Comparison of ENCODE assay signal across 13 cellular contexts in genomic region chr9:34343090-34343489, GRCh38. TPM values are rescaled to one million over a fixed set of nuclear protein-coding genes. Genes with fewer than 3 reads are reported as not detected.
DNase-seq lines count a peak whose midpoint lies in the region; ATAC-seq and TF ChIP-seq lines count a peak whose summit lies in the region.
"Had no signal": no experiment of that assay in that cellular context is flagged by ENCODE, and none has a peak within 500 bp of the region (broad histone marks: within the 10 kb centered on the region; RNA-seq: fewer than 3 reads in every experiment).

No MANE protein-coding gene starts in this region.

- H3K27me3 ChIP-seq in HCT116 (ENCODE audit: insufficient read depth, low read length) (no peaks in the 10 kb centered on the region), duodenal mucosa (ENCODE audit: control insufficient read depth in 1 of 2, insufficient read depth in 2 of 2, low read length in 2 of 2) (no peaks in the 10 kb centered on the region), liver (ENCODE audit: control insufficient read depth in 4 of 4, insufficient read depth in 4 of 4, low read length in 3 of 4) (no peaks in the 10 kb centered on the region), skeletal muscle tissue (ENCODE audit: control insufficient read depth in 3 of 3, insufficient read depth in 3 of 3, low read length in 3 of 3) (no peaks in the 10 kb centered on the region)
- H3K27me3 ChIP-seq: SJCRH30 had no signal

- ATAC-seq in HCT116, result no peak
- ATAC-seq: activated naive CD4-positive, alpha-beta T cell treated with anti-CD3 and anti-CD28 coated beads, Interleukin-2, amount 50 U/mL, for 72 hours had no signal

- H3K36me3 ChIP-seq in HCT116 (ENCODE audit: control insufficient read depth in 1 of 2, insufficient read depth in 2 of 2, low read length in 2 of 2) (peaks cover 6 to 11% of the 10 kb centered on the region in 2 experiments; a peak in 3 of 4 replicates), duodenal mucosa (ENCODE audit: control insufficient read depth in 1 of 2, insufficient read depth in 2 of 2, low read length in 2 of 2) (peaks cover 9 to 38% of the 10 kb centered on the region in 2 donors), liver (ENCODE audit: control insufficient read depth in 4 of 4, insufficient read depth in 3 of 4, low read depth in 1 of 4, low read length in 3 of 4) (peaks cover 0 to 4% (median 0%) of the 10 kb centered on the region in 4 donors), skeletal muscle tissue (ENCODE audit: control insufficient read depth in 3 of 3, insufficient read depth in 3 of 3, low read length in 3 of 3) (peaks cover 8 to 28% (median 17%) of the 10 kb centered on the region in 3 donors)

- H3K4me3 ChIP-seq in HCT116 (replicated peaks in 1 of 2; ENCODE audit: low read depth in 1 of 2, low read length in 2 of 2), result no peak overlapping the region
- H3K4me3 ChIP-seq in duodenal mucosa (ENCODE audit: low read depth in 1 of 2, low read length in 2 of 2), result no peak overlapping the region
- no peak overlapping the region for H3K4me3 ChIP-seq in liver (ENCODE audit: low read depth in 1 of 3, low read length in 3 of 3)
- H3K4me3 ChIP-seq in skeletal muscle tissue (ENCODE audit: low read length in 3 of 3), result peak overlapping the region in 1 of 3 donors; percentile 49
- H3K4me3 ChIP-seq: SJCRH30, skin epidermis had no signal

- H3K79me2 ChIP-seq in HCT116 (ENCODE audit: insufficient read depth, low read length), result no peaks in the 10 kb centered on the region

- H3K4me2 ChIP-seq in HCT116 (ENCODE audit: low read length), result no peak overlapping the region

- H3K9me2 ChIP-seq in HCT116 (ENCODE audit: insufficient read depth), result no peaks in the 10 kb centered on the region

- H3K9me3 ChIP-seq in HCT116 (ENCODE audit: control insufficient read depth in 1 of 2, insufficient read depth in 1 of 2, low read depth in 1 of 2, low read length in 2 of 2) (no peaks in the 10 kb centered on the region), duodenal mucosa (ENCODE audit: control insufficient read depth in 1 of 2, low read length in 2 of 2) (no peaks in the 10 kb centered on the region), liver (ENCODE audit: control insufficient read depth in 4 of 4, low read length in 3 of 4) (no peaks in the 10 kb centered on the region), skeletal muscle tissue (ENCODE audit: control insufficient read depth in 3 of 3, low read length in 3 of 3) (no peaks in the 10 kb centered on the region)
- H3K9me3 ChIP-seq: SJCRH30 had no signal

- RAD21 ChIA-PET in HCT116 (lab: Charles Lee; ENCODE audit: low non-redundant PET in 1 of 2, low total read pairs in 2 of 2, uncharacterized antibody in 2 of 2, unreplicated experiment in 2 of 2), result no interaction called here

- H4K20me1 ChIP-seq in HCT116 (ENCODE audit: insufficient read depth), result no peaks in the 10 kb centered on the region

- no peak for TF ChIP-seq POLR2A in HCT116 (IDR thresholded peaks at IDR 0.05; ENCODE audit: borderline replicate concordance, extremely low read depth, insufficient read depth, insufficient read length)

- BruUV-seq in HCT116 (replicated peaks; lab: Mats Ljungman, UMichigan), result TSS peak; percentile 50

- TF ChIP-seq CTCF in HCT116 (IDR thresholded peaks at IDR 0.05 in 2 of 3, conservative IDR thresholded peaks at IDR 0.05 in 1 of 3; ENCODE audit: borderline replicate concordance in 1 of 3, insufficient read depth in 1 of 3, low read depth in 2 of 3, low read length in 2 of 3) (no peak), liver (IDR thresholded peaks at IDR 0.05; ENCODE audit: low read depth, low read length, missing input control) (no peak)

- POLR2A ChIA-PET in HCT116 (lab: Charles Lee), result no interaction called here

- H3K36me3 Mint-ChIP-seq in activated T-helper 2 cell treated with anti-CD3 and anti-CD28 coated beads, Interferon-gamma antibody, Interleukin-2, Interleukin-4, amounts not matched to agents 10 μg/mL and 5 μg/mL and 100 μg/mL, durations not matched to agents 14 hours and 24 hours and 36 hours (ENCODE audit: low read depth), result peaks cover 32% of the 10 kb centered on the region

- WGBS in liver, result 37% methylated on average over 5 of the region's 5 CpGs

- H3K9ac ChIP-seq in HCT116 (ENCODE audit: low read length) (no peak overlapping the region), duodenal mucosa (ENCODE audit: low read depth in 1 of 2, low read length in 2 of 2) (no peak overlapping the region), liver (ENCODE audit: low read depth in 1 of 2, low read length in 2 of 2) (no peak overlapping the region), skeletal muscle tissue (ENCODE audit: low read depth in 1 of 3, low read length in 3 of 3) (peak overlapping the region in 2 of 3 donors; percentile 56 to 63)

- DNase-seq in HCT116 (ENCODE audit: low read depth, low spot score), result no peak
- no peak for DNase-seq in activated T-helper 2 cell treated with anti-CD3 and anti-CD28 coated beads, Interferon-gamma antibody, Interleukin-2, Interleukin-4, amounts not matched to agents 10 μg/mL and 5 μg/mL and 100 μg/mL, durations not matched to agents 14 hours and 24 hours and 36 hours (ENCODE audit: low spot score)
- DNase-seq in effector CD4-positive, alpha-beta T cell, result no peak
- DNase-seq in NCI-H524 (lab: John Stamatoyannopoulos, UW), result no peak
- no peak for DNase-seq in NCI-H524 treated with DMSO at 0.1 percent for 48 hours (lab: John Stamatoyannopoulos, UW)
- DNase-seq: NCI-H1048, NCI-H526, SJCRH30 had no signal

- no peak overlapping the region for H3K4me3 Mint-ChIP-seq in activated T-helper 2 cell treated with anti-CD3 and anti-CD28 coated beads, Interferon-gamma antibody, Interleukin-2, Interleukin-4, amounts not matched to agents 10 μg/mL and 5 μg/mL and 100 μg/mL, durations not matched to agents 14 hours and 24 hours and 36 hours (ENCODE audit: low read depth)

- H3K27ac ChIP-seq in HCT116 (ENCODE audit: low read depth, low read length), result no peak overlapping the region
- H3K27ac ChIP-seq in duodenal mucosa (ENCODE audit: low read depth, low read length), result peak overlapping the region; percentile 13
- H3K27ac ChIP-seq in liver (ENCODE audit: low read depth in 1 of 2, low read length in 2 of 2), result peak overlapping the region; percentile 61 to 73
- H3K27ac ChIP-seq in skeletal muscle tissue (ENCODE audit: low read depth, low read length), result peak overlapping the region; percentile 72
- H3K27ac ChIP-seq: SJCRH30 had no signal

- H3K27me3 Mint-ChIP-seq in activated T-helper 2 cell treated with anti-CD3 and anti-CD28 coated beads, Interferon-gamma antibody, Interleukin-2, Interleukin-4, amounts not matched to agents 10 μg/mL and 5 μg/mL and 100 μg/mL, durations not matched to agents 14 hours and 24 hours and 36 hours (ENCODE audit: low read depth), result no peaks in the 10 kb centered on the region

- H3K9me3 Mint-ChIP-seq in activated T-helper 2 cell treated with anti-CD3 and anti-CD28 coated beads, Interferon-gamma antibody, Interleukin-2, Interleukin-4, amounts not matched to agents 10 μg/mL and 5 μg/mL and 100 μg/mL, durations not matched to agents 14 hours and 24 hours and 36 hours, result no peaks in the 10 kb centered on the region
- H3K9me3 Mint-ChIP-seq: activated naive CD4-positive, alpha-beta T cell treated with anti-CD3 and anti-CD28 coated beads, Interleukin-2, amount 50 U/mL, for 72 hours had no signal

- CTCF ChIA-PET in HCT116 (lab: Charles Lee), result no interaction called here

- TF ChIP-seq RAD21 in HCT116 (IDR thresholded peaks at IDR 0.05; ENCODE audit: low read depth) (no peak), liver (IDR thresholded peaks at IDR 0.05) (no peak)

- H3K4me1 ChIP-seq in HCT116 (ENCODE audit: control insufficient read depth in 1 of 2, insufficient read depth in 2 of 2, low read length in 2 of 2) (no peaks in the 10 kb centered on the region), duodenal mucosa (ENCODE audit: control insufficient read depth in 1 of 2, insufficient read depth in 2 of 2, low read length in 2 of 2) (peaks cover 13 to 23% of the 10 kb centered on the region in 2 donors), liver (ENCODE audit: control insufficient read depth in 4 of 4, insufficient read depth in 4 of 4, low read length in 3 of 4) (peaks cover 21 to 70% (median 62%) of the 10 kb centered on the region in 4 donors), skeletal muscle tissue (ENCODE audit: control insufficient read depth in 3 of 3, insufficient read depth in 3 of 3, low read length in 3 of 3) (peaks cover 35 to 41% (median 37%) of the 10 kb centered on the region in 3 donors)
- H3K4me1 ChIP-seq: SJCRH30 had no signal

- H3K4me1 Mint-ChIP-seq in activated T-helper 2 cell treated with anti-CD3 and anti-CD28 coated beads, Interferon-gamma antibody, Interleukin-2, Interleukin-4, amounts not matched to agents 10 μg/mL and 5 μg/mL and 100 μg/mL, durations not matched to agents 14 hours and 24 hours and 36 hours (ENCODE audit: low read depth), result no peaks in the 10 kb centered on the region

- H3K27ac Mint-ChIP-seq in activated T-helper 2 cell treated with anti-CD3 and anti-CD28 coated beads, Interferon-gamma antibody, Interleukin-2, Interleukin-4, amounts not matched to agents 10 μg/mL and 5 μg/mL and 100 μg/mL, durations not matched to agents 14 hours and 24 hours and 36 hours, result no peak overlapping the region
- H3K27ac Mint-ChIP-seq: activated naive CD4-positive, alpha-beta T cell treated with anti-CD3 and anti-CD28 coated beads, Interleukin-2, amount 50 U/mL, for 72 hours had no signal

- no peak overlapping the region for H2AFZ ChIP-seq in HCT116 (ENCODE audit: low read depth, low read length, poor library complexity, severe bottlenecking)

- intact Hi-C loops in HCT116 (cut with micrococcal nuclease), result no loop called here
- intact Hi-C loops in activated T-helper 2 cell treated with anti-CD3 and anti-CD28 coated beads, Interferon-gamma antibody, Interleukin-2, Interleukin-4, amounts not matched to agents 10 μg/mL and 5 μg/mL and 100 μg/mL, durations not matched to agents 14 hours and 24 hours and 36 hours (cut with micrococcal nuclease), result no loop called here

RNA-seq across cellular contexts. Expression of gene NUDT2, which starts 13.7 kb away (rescaled TPM):
- total RNA-seq in HCT116 (2021; ENCODE audit: unreplicated experiment) (39.3 TPM), liver (10 to 100 TPM in 1 of 2 donors, 1 to 10 TPM in 1; 9.2 to 10.6 TPM), skeletal muscle tissue (32.9 TPM)
- 47.0 and 54.9 TPM in 2 replicates for polyA plus RNA-seq in HCT116 (2012)
- polyA plus RNA-seq in liver, result 10 to 100 TPM; 20.7 to 23.5 TPM
- total RNA-seq in activated T-helper 2 cell treated with anti-CD3 and anti-CD28 coated beads, Interferon-gamma antibody, Interleukin-2, Interleukin-4, amounts not matched to agents 10 μg/mL and 5 μg/mL and 100 μg/mL, durations not matched to agents 14 hours and 24 hours and 36 hours, result 30.8 and 33.0 TPM in 2 replicates

RNA-seq across cellular contexts. Expression of gene KIF24, which starts 14.0 kb away (rescaled TPM):
- 5.8 TPM for total RNA-seq in HCT116 (2021; ENCODE audit: unreplicated experiment)
- polyA plus RNA-seq in HCT116 (2012), result 2.6 and 3.1 TPM in 2 replicates
- 1 to 10 TPM in 1 of 2 donors, under 1 TPM in 1; 0.17 to 4.1 TPM for total RNA-seq in liver
- under 1 TPM; 0.13 to 0.24 TPM for polyA plus RNA-seq in liver
- total RNA-seq in skeletal muscle tissue, result 5.7 TPM
- total RNA-seq in activated T-helper 2 cell treated with anti-CD3 and anti-CD28 coated beads, Interferon-gamma antibody, Interleukin-2, Interleukin-4, amounts not matched to agents 10 μg/mL and 5 μg/mL and 100 μg/mL, durations not matched to agents 14 hours and 24 hours and 36 hours, result 4.8 and 5.0 TPM in 2 replicates

RNA-seq across cellular contexts. Expression of gene MYORG, which starts 33.6 kb away (rescaled TPM):
- total RNA-seq in HCT116 (2021; ENCODE audit: unreplicated experiment) (8.5 TPM), liver (10 to 100 TPM; 19.0 to 26.6 TPM), skeletal muscle tissue (4.2 TPM)
- 4.7 and 5.0 TPM in 2 replicates for polyA plus RNA-seq in HCT116 (2012)
- polyA plus RNA-seq in liver, result 10 to 100 TPM; 11.4 to 19.5 TPM
- total RNA-seq in activated T-helper 2 cell treated with anti-CD3 and anti-CD28 coated beads, Interferon-gamma antibody, Interleukin-2, Interleukin-4, amounts not matched to agents 10 μg/mL and 5 μg/mL and 100 μg/mL, durations not matched to agents 14 hours and 24 hours and 36 hours, result 1.6 TPM in 2 replicates

Comparison
In these comparisons a context has a peak if more than half of its experiments do, and no peak if none do; other contexts are left out.
1. H3K9ac ChIP-seq: peak in skeletal muscle tissue (2 of 3); none in HCT116 (single experiment), duodenal mucosa (0 of 2) and liver (0 of 2).